In genomic region chr16:1981398-1981836, GRCh38 we compare ENCODE assay signal across 1 cellular context.
TF ChIP-seq lines count a peak whose summit lies in the region.

TSS of gene NOXO1 (minus strand) at chr16:1981469. CDS start at chr16:1981179, 290 bp downstream.

TF ChIP-seq in A549, 52 proteins besides CTCF, POLR2A, EP300 and RAD21 (continued from another document):
- TF ChIP-seq JUN (IDR thresholded peaks at IDR 0.05) (no peak), ZSCAN20 (CRISPR knock-in tag; IDR thresholded peaks at IDR 0.05) (no peak), POLR2AphosphoS2 (conservative IDR thresholded peaks at IDR 0.05; ENCODE audit: low read length) (no peak)
- TF ChIP-seq, protein P1, sequence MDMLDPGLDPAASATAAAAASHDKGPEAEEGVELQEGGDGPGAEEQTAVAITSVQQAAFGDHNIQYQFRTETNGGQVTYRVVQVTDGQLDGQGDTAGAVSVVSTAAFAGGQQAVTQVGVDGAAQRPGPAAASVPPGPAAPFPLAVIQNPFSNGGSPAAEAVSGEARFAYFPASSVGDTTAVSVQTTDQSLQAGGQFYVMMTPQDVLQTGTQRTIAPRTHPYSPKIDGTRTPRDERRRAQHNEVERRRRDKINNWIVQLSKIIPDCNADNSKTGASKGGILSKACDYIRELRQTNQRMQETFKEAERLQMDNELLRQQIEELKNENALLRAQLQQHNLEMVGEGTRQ (IDR thresholded peaks at IDR 0.05) = no peak
TF ChIP-seq in A549: peak in this region for 1.
